Comparison of ENCODE assay signal across 8 cellular contexts in genomic region chr6:99426454-99426762, GRCh38. TPM values are rescaled to one million over a fixed set of nuclear protein-coding genes. Genes with fewer than 3 reads are reported as not detected.
DNase-seq lines count a peak whose midpoint lies in the region; TF ChIP-seq lines count a peak whose summit lies in the region.

No MANE protein-coding gene starts in this region.

- H3K27ac Mint-ChIP-seq in activated CD4-positive, alpha-beta T cell treated with anti-CD3 and anti-CD28 coated beads, Interleukin-2, amount 10 ng/mL, durations not matched to agents 7 days and 5 days, result peak overlapping the region; percentile 99

- no peaks in the 10 kb centered on the region for H3K27me3 ChIP-seq in thyroid gland

- no peaks in the 10 kb centered on the region for H3K9me3 ChIP-seq in thyroid gland

- no peaks in the 10 kb centered on the region for H3K27me3 Mint-ChIP-seq in activated CD4-positive, alpha-beta T cell treated with anti-CD3 and anti-CD28 coated beads, Interleukin-2, amount 10 ng/mL, durations not matched to agents 7 days and 5 days

- in situ Hi-C loops in astrocyte of the cerebellum (cut with HindIII; ENCODE audit: low sequenced_read_pairs), result no loop called here

- H3K9me3 Mint-ChIP-seq in activated CD4-positive, alpha-beta T cell treated with anti-CD3 and anti-CD28 coated beads, Interleukin-2, amount 10 ng/mL, durations not matched to agents 7 days and 5 days, result no peaks in the 10 kb centered on the region

- TF ChIP-seq CTCF in astrocyte of the cerebellum (IDR thresholded peaks at IDR 0.05; ENCODE audit: low read depth, low read length, missing control alignments) (no peak), lower leg skin (IDR thresholded peaks at IDR 0.05) (no peak), thyroid gland (IDR thresholded peaks at IDR 0.05) (no peak)

- POLR2A ChIA-PET in activated CD4-positive, alpha-beta T cell treated with anti-CD3 and anti-CD28 coated beads, Interleukin-2, amount 10 ng/mL, durations not matched to agents 7 days and 5 days (lab: Charles Lee), result no interaction called here

- H3K4me1 ChIP-seq in thyroid gland, result peaks cover 28 to 43% of the 10 kb centered on the region in 2 donors

- peaks cover 21% of the 10 kb centered on the region for H3K36me3 Mint-ChIP-seq in activated CD4-positive, alpha-beta T cell treated with anti-CD3 and anti-CD28 coated beads, Interleukin-2, amount 10 ng/mL, durations not matched to agents 7 days and 5 days (ENCODE audit: low read depth)

- intact Hi-C loops in lower leg skin (cut with DNase I; ENCODE audit: low total_unique reads) (no loop called here), thyroid gland (cut with DNase I) (no loop called here)

- peak overlapping the region; percentile 94 for H3K4me3 ChIP-seq in astrocyte of the cerebellum (ENCODE audit: low read depth, low read length)
- H3K4me3 ChIP-seq in lower leg skin (ENCODE audit: low read depth, poor library complexity, severe bottlenecking), result peak overlapping the region; percentile 75
- peak overlapping the region; percentile 7 to 67 (median 55) for H3K4me3 ChIP-seq in thyroid gland (replicated peaks in 1 of 3)

- H3K36me3 ChIP-seq in thyroid gland, result peaks cover 0 to 4% of the 10 kb centered on the region in 2 donors

- CTCF ChIA-PET in activated CD4-positive, alpha-beta T cell treated with anti-CD3 and anti-CD28 coated beads, Interleukin-2, amount 10 ng/mL, durations not matched to agents 7 days and 5 days (lab: Charles Lee), result interaction anchor here (0.6 to 1.1 kb wide), 4 partner anchors 15 to 147 kb away, joined by 3 read pairs; no protein-coding TSS in a partner anchor

- no peak for TF ChIP-seq POLR2A in lower leg skin (IDR thresholded peaks at IDR 0.05)
- TF ChIP-seq POLR2A in thyroid gland (IDR thresholded peaks at IDR 0.05), result no peak

- peaks cover 46% of the 10 kb centered on the region for H3K4me1 Mint-ChIP-seq in activated CD4-positive, alpha-beta T cell treated with anti-CD3 and anti-CD28 coated beads, Interleukin-2, amount 10 ng/mL, durations not matched to agents 7 days and 5 days

- peak overlapping the region; percentile 95 to 99 (median 97) for H3K27ac ChIP-seq in thyroid gland

- H3K4me3 Mint-ChIP-seq in activated CD4-positive, alpha-beta T cell treated with anti-CD3 and anti-CD28 coated beads, Interleukin-2, amount 10 ng/mL, durations not matched to agents 7 days and 5 days, result peak overlapping the region; percentile 88

- DNase-seq in activated CD4-positive, alpha-beta T cell treated with anti-CD3 and anti-CD28 coated beads, Interleukin-2, amount 10 ng/mL, durations not matched to agents 7 days and 5 days, result no peak
- no peak for DNase-seq in activated CD4-positive, alpha-beta T cell treated with anti-CD3 and anti-CD28 coated beads, Interleukin-2, amount 50 U/mL, for 1 hour
- DNase-seq in astrocyte of the cerebellum (ENCODE audit: low read depth), result no peak
- DNase-seq in lower leg skin (ENCODE audit: low spot score in 2 of 2), result no peak
- no peak for DNase-seq in thyroid gland
- DNase-seq in LoVo (ENCODE audit: low spot score), result no peak
- no peak for DNase-seq in NCI-H1694 (lab: John Stamatoyannopoulos, UW)
- DNase-seq in middle frontal gyrus (ENCODE audit: extremely low spot score, low spot score), result no peak

- 17 to 29% methylated on average over 4 of the region's 4 CpGs for WGBS in lower leg skin, 2 donors
- 38 to 52% methylated on average over 4 of the region's 4 CpGs for WGBS in thyroid gland, 2 donors

RNA-seq across cellular contexts. Expression of gene PNISR, which starts 1.3 kb away (rescaled TPM):
- total RNA-seq in activated CD4-positive, alpha-beta T cell treated with anti-CD3 and anti-CD28 coated beads, Interleukin-2, amount 10 ng/mL, durations not matched to agents 7 days and 5 days, result 100 to 1,000 TPM; 138 to 143 TPM
- total RNA-seq in lower leg skin, result 100 to 1,000 TPM in 1 of 4 donors, 10 to 100 TPM in 3; 52.3 to 101 (median 56.5) TPM
- total RNA-seq in thyroid gland, result 100 to 1,000 TPM; 183 to 302 (median 241) TPM

RNA-seq across cellular contexts. Expression of gene COQ3, which starts 32.4 kb away (rescaled TPM):
- total RNA-seq in activated CD4-positive, alpha-beta T cell treated with anti-CD3 and anti-CD28 coated beads, Interleukin-2, amount 10 ng/mL, durations not matched to agents 7 days and 5 days, result 1 to 10 TPM; 8.2 to 8.3 TPM
- total RNA-seq in lower leg skin (1 to 10 TPM; 1.5 to 4.5 (median 3.2) TPM), thyroid gland (1 to 10 TPM; 5.2 to 7.0 (median 5.8) TPM)
